In genomic region chr10:70758757-70759514, GRCh38 we compare ENCODE assay signal across 8 cellular contexts. TPM values are rescaled to one million over a fixed set of nuclear protein-coding genes. Genes with fewer than 3 reads are reported as not detected.
DNase-seq lines count a peak whose midpoint lies in the region; ATAC-seq and TF ChIP-seq lines count a peak whose summit lies in the region.

No MANE protein-coding gene starts in this region.

- no peak overlapping the region for H3K4me2 ChIP-seq in MM.1S (ENCODE audit: low read depth, low read length)

- no peak overlapping the region for H3K4me3 ChIP-seq in MM.1S (ENCODE audit: low read length)
- no peak overlapping the region for H3K4me3 ChIP-seq in prostate gland
- H3K4me3 ChIP-seq in vagina, result no peak overlapping the region

- DNase-seq in Daoy (ENCODE audit: low read depth), result peak; percentile 55
- DNase-seq in MM.1S, result peak; percentile 59
- peak; percentile 65 for DNase-seq in SKM-1 treated with dmso at 0.1 percent for 144 hours (lab: John Stamatoyannopoulos, UW; ENCODE audit: unreplicated experiment)
- peak; percentile 58 for DNase-seq in activated naive CD4-positive, alpha-beta T cell treated with anti-CD3 and anti-CD28 coated beads, Interleukin-2, amount 50 U/mL, for 16 hours
- DNase-seq in head of caudate nucleus, result peak; percentile 51 to 95 (median 84)
- DNase-seq in prostate gland (ENCODE audit: low spot score), result peak; percentile 66
- no peak for DNase-seq in vagina (ENCODE audit: extremely low spot score in 2 of 2)

- H3K36me3 ChIP-seq in MM.1S (replicated peaks; ENCODE audit: insufficient read depth, low read length) (no peaks in the 10 kb centered on the region), prostate gland (no peaks in the 10 kb centered on the region), vagina (no peaks in the 10 kb centered on the region)

- WGBS in prostate gland, result 28% methylated on average over 7 of the region's 7 CpGs

- H3K4me1 ChIP-seq in MM.1S (ENCODE audit: low read length) (no peaks in the 10 kb centered on the region), prostate gland (replicated peaks) (no peaks in the 10 kb centered on the region), vagina (no peaks in the 10 kb centered on the region)

- intact Hi-C loops in head of caudate nucleus (cut with DNase I) (loop anchor here (2.0 kb wide), 1 partner anchor 208 kb away; no protein-coding TSS in a partner anchor), prostate gland (cut with DNase I) (loop anchor here (2.0 to 10.0 kb wide), 3 partner anchors 208 to 544 kb away; no protein-coding TSS in a partner anchor), vagina (cut with DNase I) (loop anchor here (2.0 kb wide), 1 partner anchor 208 kb away; no protein-coding TSS in a partner anchor)

- no peaks in the 10 kb centered on the region for H3K9me3 ChIP-seq in MM.1S (replicated peaks; ENCODE audit: insufficient read depth, low read length)
- no peaks in the 10 kb centered on the region for H3K9me3 ChIP-seq in prostate gland
- no peaks in the 10 kb centered on the region for H3K9me3 ChIP-seq in vagina

- TF ChIP-seq POLR2A in prostate gland (IDR thresholded peaks at IDR 0.05), result no peak
- TF ChIP-seq POLR2A in vagina (IDR thresholded peaks at IDR 0.05), result no peak

- H3K27me3 ChIP-seq in MM.1S (replicated peaks; ENCODE audit: insufficient read depth, low read length) (no peaks in the 10 kb centered on the region), prostate gland (replicated peaks; ENCODE audit: insufficient read depth) (no peaks in the 10 kb centered on the region), vagina (no peaks in the 10 kb centered on the region)

- H3K9ac ChIP-seq in MM.1S (ENCODE audit: low read length), result no peak overlapping the region

- H3F3A ChIP-seq in MM.1S (ENCODE audit: insufficient read depth, low read length), result no peaks in the 10 kb centered on the region

- H3K79me2 ChIP-seq in MM.1S (ENCODE audit: low read length), result no peaks in the 10 kb centered on the region

- no peak for ATAC-seq in HG02759 (IDR thresholded peaks at IDR 0.05; ENCODE audit: unreplicated experiment)

- H2AFZ ChIP-seq in MM.1S (ENCODE audit: low read length), result no peak overlapping the region

- H3K27ac ChIP-seq in MM.1S (ENCODE audit: low read length) (no peak overlapping the region), prostate gland (no peak overlapping the region), vagina (no peak overlapping the region)

- H4K20me1 ChIP-seq in MM.1S (ENCODE audit: insufficient read depth, low read length), result no peaks in the 10 kb centered on the region

- TF ChIP-seq CTCF in MM.1S (IDR thresholded peaks at IDR 0.05; ENCODE audit: low read length) (peak; percentile 61), prostate gland (IDR thresholded peaks at IDR 0.05) (peak; percentile 57 to 74 (median 66)), vagina (IDR thresholded peaks at IDR 0.05) (peak; percentile 61 to 69 (median 65))

- H3K9me2 ChIP-seq in MM.1S (replicated peaks; ENCODE audit: insufficient read depth, low read length), result no peaks in the 10 kb centered on the region

RNA-seq across cellular contexts. Expression of gene TBATA, which starts 26.2 kb away (rescaled TPM):
- not detected in 2 replicates for total RNA-seq in Daoy (2014; rRNA removed; shearing (Covaris generic))
- total RNA-seq in prostate gland (under 1 TPM in 1 of 2 donors, not detected in 1; 0.57 TPM), vagina (not detected)

RNA-seq across cellular contexts. Expression of gene SGPL1, which starts 56.8 kb away (rescaled TPM):
- total RNA-seq in Daoy (2014; rRNA removed; shearing (Covaris generic)), result 22.5 and 23.5 TPM in 2 replicates
- 10 to 100 TPM; 52.6 to 64.4 TPM for total RNA-seq in prostate gland
- total RNA-seq in vagina, result 33.1 TPM

Comparison
In these comparisons a context has a peak if more than half of its experiments do, and no peak if none do; other contexts are left out.
1. DNase-seq: peak in Daoy (single experiment), MM.1S (single experiment), SKM-1 treated with dmso at 0.1 percent for 144 hours (single experiment), activated naive CD4-positive, alpha-beta T cell treated with anti-CD3 and anti-CD28 coated beads, Interleukin-2, amount 50 U/mL, for 16 hours (single experiment), head of caudate nucleus (42 of 42) and prostate gland (single experiment); none in vagina (0 of 2).
2. Peak in every context shown above with its lines, with median percentiles within 50 percentile points of each other: CTCF ChIP-seq.